24 cellular contexts compared by ENCODE assay signal in the genomic region with DNA sequence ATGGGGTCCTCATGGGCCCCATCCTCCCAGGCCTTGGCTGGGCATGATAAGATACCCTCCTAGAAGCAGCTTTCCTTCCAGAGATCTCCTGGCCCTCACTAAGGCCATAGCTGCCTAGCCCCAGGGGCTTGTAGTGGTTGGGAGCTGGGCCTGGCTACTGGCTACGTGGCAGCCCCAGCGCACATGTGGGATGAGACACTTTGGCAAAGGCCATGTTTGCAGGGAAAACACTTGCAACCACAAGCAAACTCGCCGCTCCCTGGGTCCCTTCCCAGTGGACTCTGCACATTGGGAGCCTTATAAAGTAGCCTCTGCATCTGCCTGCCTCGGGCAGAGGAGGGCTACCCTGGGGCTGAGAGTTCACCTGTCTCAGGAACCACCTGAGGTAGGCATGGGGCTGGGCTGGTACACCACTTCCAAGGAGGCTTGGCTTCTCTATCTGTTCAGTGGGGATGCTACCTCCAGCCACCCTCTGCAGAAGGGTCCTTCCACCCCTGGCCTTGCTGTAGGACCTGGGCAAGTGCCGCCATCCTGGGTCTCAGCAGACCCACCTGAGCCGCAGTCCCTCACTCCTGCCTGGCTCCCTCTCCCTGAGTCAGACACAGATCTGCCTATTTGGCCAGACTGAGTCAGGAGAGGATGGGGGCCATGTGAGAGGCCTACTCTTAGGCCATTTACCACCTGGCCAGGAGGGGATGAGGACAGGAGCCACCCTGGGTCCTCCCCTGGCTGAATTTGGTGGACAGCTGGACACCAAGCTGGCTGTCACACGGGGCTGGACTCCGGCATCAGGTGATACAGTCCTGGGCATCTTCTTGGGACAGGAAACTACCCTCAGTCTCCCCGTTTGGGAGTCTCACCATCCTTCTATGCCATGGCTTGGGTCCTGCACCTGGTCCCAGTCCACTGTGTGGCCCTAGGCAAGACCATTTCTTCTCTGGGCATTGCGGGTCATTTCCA. TPM values are rescaled to one million over a fixed set of nuclear protein-coding genes. Genes with fewer than 3 reads are reported as not detected.
DNase-seq lines count a peak whose midpoint lies in the region; ATAC-seq and TF ChIP-seq lines count a peak whose summit lies in the region.
"Had no signal": no experiment of that assay in that cellular context is flagged by ENCODE, and none has a peak within 500 bp of the region (broad histone marks: within the 10 kb centered on the region; RNA-seq: fewer than 3 reads in every experiment).

A gene with protein sequence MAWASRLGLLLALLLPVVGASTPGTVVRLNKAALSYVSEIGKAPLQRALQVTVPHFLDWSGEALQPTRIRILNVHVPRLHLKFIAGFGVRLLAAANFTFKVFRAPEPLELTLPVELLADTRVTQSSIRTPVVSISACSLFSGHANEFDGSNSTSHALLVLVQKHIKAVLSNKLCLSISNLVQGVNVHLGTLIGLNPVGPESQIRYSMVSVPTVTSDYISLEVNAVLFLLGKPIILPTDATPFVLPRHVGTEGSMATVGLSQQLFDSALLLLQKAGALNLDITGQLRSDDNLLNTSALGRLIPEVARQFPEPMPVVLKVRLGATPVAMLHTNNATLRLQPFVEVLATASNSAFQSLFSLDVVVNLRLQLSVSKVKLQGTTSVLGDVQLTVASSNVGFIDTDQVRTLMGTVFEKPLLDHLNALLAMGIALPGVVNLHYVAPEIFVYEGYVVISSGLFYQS (plus strand): TSS at position 329 of the 960 bp plus-strand sequence. CDS start 871 bp downstream, outside the sequence.

- POLR2A ChIA-PET in WTC11 (lab: Charles Lee): no interaction called here

- no peaks in the 10 kb centered on the region for H3K27me3 Mint-ChIP-seq in WTC11 (ENCODE audit: low read depth)
- no peaks in the 10 kb centered on the region for H3K27me3 Mint-ChIP-seq in neural crest cell (ENCODE audit: low read depth)
- H3K27me3 Mint-ChIP-seq: CD4-positive, alpha-beta T cell had no signal

- no peak for ATAC-seq in Right ventricle myocardium superior (ENCODE audit: poor library complexity)
- no peak for ATAC-seq in WTC11
- no peak for ATAC-seq in aorta (ENCODE audit: low FRiP score)
- no peak for ATAC-seq in GM21723 (IDR thresholded peaks at IDR 0.05; ENCODE audit: unreplicated experiment)
- ATAC-seq: A549, GM12878, Panc1, SK-N-SH treated with all-trans-retinoic acid at 6 μM for 48 hours had no signal

- no peaks in the 10 kb centered on the region for H3K36me3 ChIP-seq in aorta (ENCODE audit: control insufficient read depth in 1 of 2, insufficient read depth in 2 of 2, low read length in 1 of 2)
- H3K36me3 ChIP-seq: BE2C, HAP-1 had no signal

- H3K27me3 ChIP-seq in aorta (ENCODE audit: control insufficient read depth in 1 of 2, insufficient read depth in 2 of 2, low read length in 1 of 2): no peaks in the 10 kb centered on the region
- H3K27me3 ChIP-seq: BE2C had no signal

- H3K4me1 Mint-ChIP-seq in WTC11 (peaks cover 6% of the 10 kb centered on the region; the same call in 1 of the 2 replicates), neural crest cell (peaks cover 24% of the 10 kb centered on the region)

- DNase-seq in Right ventricle myocardium superior (peak; percentile 16), cardiac septum (ENCODE audit: low spot score) (no peak), WTC11 (ENCODE audit: low spot score) (no peak), neural crest cell (ENCODE audit: low read depth, low spot score) (no peak), aorta (no peak), NCI-H345 treated with DMSO at 0.1 percent for 48 hours (lab: John Stamatoyannopoulos, UW; ENCODE audit: unreplicated experiment) (no peak)
- DNase-seq: BE2C; CD4-positive, alpha-beta T cell; COR-L47; DMS79 treated with DMSO at 0.1 percent for 48 hours; GM23248; KG1; MV-4-11; NCI-H1694 treated with DMSO at 0.1 percent for 48 hours; NCI-H2107 had no signal

- no peak within 1 kb of the TSS for H3K27ac ChIP-seq in aorta (ENCODE audit: low read depth in 1 of 2, low read length in 2 of 2)
- H3K27ac ChIP-seq: A549, GM23248, HL-60 had no signal

- H3K36me3 Mint-ChIP-seq in WTC11 (no peaks in the 10 kb centered on the region; the same call in 1 of the 2 replicates), neural crest cell (ENCODE audit: low read depth) (no peaks in the 10 kb centered on the region)

- intact Hi-C loops in Right ventricle myocardium superior (cut with DNase I) (no loop called here), cardiac septum (cut with DNase I) (loop anchor here (10.0 kb wide), 1 partner anchor 103 kb away; no protein-coding TSS in a partner anchor), aorta (cut with DNase I) (no loop called here)

- H3K9me3 ChIP-seq in aorta (ENCODE audit: control insufficient read depth, low read length): no peaks in the 10 kb centered on the region
- H3K9me3 ChIP-seq: A549, BE2C had no signal

- H3K9me3 Mint-ChIP-seq in WTC11: peaks cover 6% of the 10 kb centered on the region
- peaks cover 3% of the 10 kb centered on the region for H3K9me3 Mint-ChIP-seq in neural crest cell

- CTCF ChIA-PET in WTC11 (lab: Charles Lee): interaction anchor here (1.3 to 3.5 kb wide), 5 partner anchors 8 to 106 kb away, joined by 3 to 34 read pairs (median 5); partner anchors contain the start of gene BPIFB6

- no peak for TF ChIP-seq CTCF in WTC11 (IDR thresholded peaks at IDR 0.05)
- TF ChIP-seq CTCF in neural crest cell (conservative IDR thresholded peaks at IDR 0.05): no peak

- H3K4me3 ChIP-seq in aorta (ENCODE audit: low read length in 2 of 2): no peak within 1 kb of the TSS
- H3K4me3 ChIP-seq: A549, GM12878, GM23248, HAP-1 had no signal

- H3K4me3 Mint-ChIP-seq in WTC11 (no peak within 1 kb of the TSS), neural crest cell (no peak within 1 kb of the TSS)
- H3K4me3 Mint-ChIP-seq: CD4-positive, alpha-beta T cell had no signal

- no peaks in the 10 kb centered on the region for H3K4me1 ChIP-seq in aorta (ENCODE audit: control insufficient read depth in 1 of 2, insufficient read depth in 2 of 2, low read length in 2 of 2)
- H3K4me1 ChIP-seq: BE2C, HAP-1 had no signal

- WGBS in aorta, 2 donors: 84 to 85% methylated on average over 11 of the region's 11 CpGs

- no peak within 1 kb of the TSS for H3K27ac Mint-ChIP-seq in WTC11
- peak within 1 kb of the TSS; percentile 59 for H3K27ac Mint-ChIP-seq in neural crest cell (ENCODE audit: unreplicated experiment)
- H3K27ac Mint-ChIP-seq: CD4-positive, alpha-beta T cell had no signal

TF ChIP-seq in WTC11, 78 proteins besides CTCF, POLR2A, EP300 and RAD21:
- TF ChIP-seq TEAD1 (CRISPR knock-in tag; IDR thresholded peaks at IDR 0.05) (no peak), GABPB1 (CRISPR knock-in tag; IDR thresholded peaks at IDR 0.05) (peak; percentile 88)
- TF ChIP-seq, protein P1, sequence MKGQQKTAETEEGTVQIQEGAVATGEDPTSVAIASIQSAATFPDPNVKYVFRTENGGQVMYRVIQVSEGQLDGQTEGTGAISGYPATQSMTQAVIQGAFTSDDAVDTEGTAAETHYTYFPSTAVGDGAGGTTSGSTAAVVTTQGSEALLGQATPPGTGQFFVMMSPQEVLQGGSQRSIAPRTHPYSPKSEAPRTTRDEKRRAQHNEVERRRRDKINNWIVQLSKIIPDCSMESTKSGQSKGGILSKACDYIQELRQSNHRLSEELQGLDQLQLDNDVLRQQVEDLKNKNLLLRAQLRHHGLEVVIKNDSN (CRISPR knock-in tag; IDR thresholded peaks at IDR 0.05): no peak
- TF ChIP-seq, protein P2, sequence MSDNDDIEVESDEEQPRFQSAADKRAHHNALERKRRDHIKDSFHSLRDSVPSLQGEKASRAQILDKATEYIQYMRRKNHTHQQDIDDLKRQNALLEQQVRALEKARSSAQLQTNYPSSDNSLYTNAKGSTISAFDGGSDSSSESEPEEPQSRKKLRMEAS (CRISPR knock-in tag; IDR thresholded peaks at IDR 0.05): no peak
- TF ChIP-seq, protein P3, sequence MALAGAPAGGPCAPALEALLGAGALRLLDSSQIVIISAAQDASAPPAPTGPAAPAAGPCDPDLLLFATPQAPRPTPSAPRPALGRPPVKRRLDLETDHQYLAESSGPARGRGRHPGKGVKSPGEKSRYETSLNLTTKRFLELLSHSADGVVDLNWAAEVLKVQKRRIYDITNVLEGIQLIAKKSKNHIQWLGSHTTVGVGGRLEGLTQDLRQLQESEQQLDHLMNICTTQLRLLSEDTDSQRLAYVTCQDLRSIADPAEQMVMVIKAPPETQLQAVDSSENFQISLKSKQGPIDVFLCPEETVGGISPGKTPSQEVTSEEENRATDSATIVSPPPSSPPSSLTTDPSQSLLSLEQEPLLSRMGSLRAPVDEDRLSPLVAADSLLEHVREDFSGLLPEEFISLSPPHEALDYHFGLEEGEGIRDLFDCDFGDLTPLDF (CRISPR knock-in tag; IDR thresholded peaks at IDR 0.05): no peak
TF ChIP-seq in WTC11: peak in this region for 1.

RNA-seq across cellular contexts. Expression of the gene that starts here (rescaled TPM):
- total RNA-seq in Right ventricle myocardium superior (not detected), cardiac septum (not detected), WTC11 (2021) (0.09 TPM in 3 replicates), neural crest cell (not detected in 2 replicates), aorta (not detected)
- polyA plus RNA-seq in aorta: not detected
- total RNA-seq: CD4-positive, alpha-beta T cell; GM12878; GM23248; HT-29; NCI-H460 had no signal
- polyA plus RNA-seq: A549, GM12878, GM23248 had no signal

Comparison
In these comparisons a context has a peak if more than half of its experiments do, and no peak if none do; other contexts are left out.
1. Peak in DNase-seq in Right ventricle myocardium superior; RNA of the gene not detected or under 1 TPM.